25 cellular contexts compared by ENCODE assay signal in the genomic region with DNA sequence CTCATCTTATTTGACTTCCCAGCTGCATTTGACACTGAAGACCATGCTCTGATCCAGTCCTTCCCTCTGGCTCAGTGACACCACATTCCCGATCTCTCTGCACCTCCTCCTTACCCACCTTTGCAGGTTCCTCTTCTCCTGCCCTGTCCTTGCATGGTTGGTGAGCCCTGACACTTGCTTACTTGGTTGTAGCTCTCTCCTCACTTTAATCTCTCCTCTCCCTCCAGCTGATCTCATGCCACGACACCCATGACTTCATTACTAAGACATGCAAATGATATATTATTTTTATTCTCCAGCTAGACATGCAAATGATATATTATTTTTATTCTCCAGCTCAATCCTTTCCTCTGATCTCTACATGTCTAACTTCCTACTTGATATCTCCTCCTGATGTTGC. TPM values are rescaled to one million over a fixed set of nuclear protein-coding genes. Genes with fewer than 3 reads are reported as not detected.
"Had no signal": no experiment of that assay in that cellular context is flagged by ENCODE, and none has a peak within 500 bp of the region (broad histone marks: within the 10 kb centered on the region; RNA-seq: fewer than 3 reads in every experiment).

SERPINA9 (minus strand) TSS at position 180 of the 400 bp plus-strand sequence. CDS start 6,357 bp downstream, outside the sequence.

- H3K27me3 ChIP-seq: neural progenitor cell, ovary, suprapubic skin, transverse colon had no signal

- H3K4me3 Mint-ChIP-seq: naive thymus-derived CD4-positive, alpha-beta T cell; neural progenitor cell; stimulated activated naive CD8-positive, alpha-beta T cell treated with anti-CD3 and anti-CD28 coated beads, Interleukin-15, amount 100 ng/mL, for 72 hours; T-helper 1 cell treated with Interleukin-12 subunit alpha and Interleukin-12 subunit beta and Interleukin-4 antibody, amounts not matched to agents 30 μg/mL and 1 μg/mL, for 36 hours had no signal

- H3K9me3 ChIP-seq: ovary, psoas muscle had no signal

- H3K36me3 Mint-ChIP-seq: neural progenitor cell had no signal

- H3K4me1 Mint-ChIP-seq: naive thymus-derived CD4-positive, alpha-beta T cell; neural progenitor cell; stimulated activated naive CD8-positive, alpha-beta T cell treated with anti-CD3 and anti-CD28 coated beads, Interleukin-15, amount 100 ng/mL, for 72 hours had no signal

- FAIRE-seq: small intestine had no signal

- H3K9ac ChIP-seq: neural progenitor cell had no signal

- H3K4me1 ChIP-seq: gastrocnemius medialis, heart left ventricle, neural progenitor cell, psoas muscle, suprapubic skin, transverse colon had no signal

- H3K27ac Mint-ChIP-seq: naive thymus-derived CD4-positive, alpha-beta T cell; neural progenitor cell; stimulated activated naive CD8-positive, alpha-beta T cell treated with anti-CD3 and anti-CD28 coated beads, Interleukin-15, amount 100 ng/mL, for 72 hours; T-helper 1 cell treated with Interleukin-12 subunit alpha and Interleukin-12 subunit beta and Interleukin-4 antibody, amounts not matched to agents 30 μg/mL and 1 μg/mL, for 36 hours had no signal

- H3K4me3 ChIP-seq: gastrocnemius medialis, heart left ventricle, neural progenitor cell, ovary, psoas muscle, suprapubic skin, transverse colon had no signal

- DNase-seq: activated CD4-positive, alpha-beta T cell treated with anti-CD3 and anti-CD28 coated beads for 1 hour; activated CD8-positive, alpha-beta memory T cell treated with anti-CD3 and anti-CD28 coated beads for 24 hours; activated effector memory CD4-positive, alpha-beta T cell treated with anti-CD3 and anti-CD28 coated beads, Interleukin-2, amount 50 U/mL, for 16 hours; activated naive CD4-positive, alpha-beta T cell treated with anti-CD3 and anti-CD28 coated beads, Interleukin-2, amount 50 U/mL, for 16 hours; activated T-cell treated with anti-CD3 and anti-CD28 coated beads, Interleukin-2, amount 50 U/mL, for 48 hours; aorta; cortex of kidney; gastrocnemius medialis; heart left ventricle; left ventricle myocardium superior; mesendoderm; naive thymus-derived CD4-positive, alpha-beta T cell; ovary; psoas muscle; right cardiac atrium; small intestine; stimulated activated CD4-positive, alpha-beta T cell treated with anti-CD3 and anti-CD28 coated beads, Interleukin-4, amount 100 ng/mL, for 1 hour; stimulated activated naive CD8-positive, alpha-beta T cell treated with anti-CD3 and anti-CD28 coated beads, Interleukin-15, amount 100 ng/mL, for 72 hours; transverse colon had no signal

- ATAC-seq: esophagus mucosa; gastrocnemius medialis; heart left ventricle; left ventricle myocardium superior; naive thymus-derived CD4-positive, alpha-beta T cell; psoas muscle; right cardiac atrium; stimulated activated naive CD8-positive, alpha-beta T cell treated with anti-CD3 and anti-CD28 coated beads, Interleukin-15, amount 100 ng/mL, for 72 hours had no signal

- H2AFZ ChIP-seq: neural progenitor cell had no signal

- H3K36me3 ChIP-seq: gastrocnemius medialis, heart left ventricle, neural progenitor cell, ovary, suprapubic skin, transverse colon had no signal

- H3K27ac ChIP-seq: gastrocnemius medialis, heart left ventricle, neural progenitor cell, ovary, psoas muscle, suprapubic skin, transverse colon, VCaP had no signal

- H3K4me2 ChIP-seq: neural progenitor cell had no signal

RNA-seq across cellular contexts. Expression of gene SERPINA9, which starts in this region (rescaled TPM):
- total RNA-seq: aorta; gastrocnemius medialis; heart left ventricle; left ventricle myocardium superior; mucosa of gallbladder; naive thymus-derived CD4-positive, alpha-beta T cell; ovary; psoas muscle; right cardiac atrium; transverse colon had no signal
- polyA plus RNA-seq: aorta; heart left ventricle; naive thymus-derived CD4-positive, alpha-beta T cell; ovary; psoas muscle; right cardiac atrium had no signal
